In the genomic region with DNA sequence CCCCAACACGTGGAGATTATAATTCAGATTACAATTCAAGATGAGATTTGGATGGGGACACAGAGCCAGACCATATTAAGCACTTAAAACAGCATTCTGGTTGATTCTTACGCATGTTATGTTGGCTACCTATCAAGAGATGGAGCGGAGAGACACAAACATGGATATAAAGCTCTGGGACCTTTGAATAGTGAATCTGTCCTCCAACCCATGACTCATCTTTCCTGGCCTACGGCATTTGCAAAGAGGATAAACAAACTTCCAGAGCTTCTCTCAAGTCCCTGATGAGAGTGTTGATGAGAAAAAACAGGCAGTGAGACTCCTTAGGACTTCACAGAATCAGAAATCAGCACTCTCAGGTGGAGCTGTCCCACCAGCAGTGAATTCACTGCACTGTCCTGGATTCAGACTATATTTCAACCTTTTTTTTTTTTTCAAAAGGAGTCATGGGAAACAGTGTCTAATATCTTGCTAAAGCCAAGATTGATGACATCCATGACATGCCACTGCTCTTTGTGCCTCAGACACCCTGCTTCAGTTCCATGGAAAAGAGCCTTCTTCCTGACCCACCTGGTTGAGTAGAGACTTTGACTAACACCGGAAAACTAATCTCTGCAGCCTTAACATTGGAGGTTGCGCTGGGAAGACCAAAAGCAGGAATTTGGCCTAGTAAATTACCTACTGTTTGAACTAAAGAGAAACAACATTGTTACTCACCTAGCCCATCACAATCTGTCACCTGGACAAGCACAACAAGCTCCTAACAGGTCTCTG, we compare ENCODE assay signal across 11 cellular contexts.
DNase-seq lines count a peak whose midpoint lies in the region; ATAC-seq, FAIRE-seq and TF ChIP-seq lines count a peak whose summit lies in the region.
"Had no signal": no experiment of that assay in that cellular context is flagged by ENCODE, and none has a peak within 500 bp of the region (broad histone marks: within the 10 kb centered on the region; RNA-seq: fewer than 3 reads in every experiment).

No MANE protein-coding gene starts in this region.

- no peak for TF ChIP-seq POLR2A in stomach (IDR thresholded peaks at IDR 0.05)

- TF ChIP-seq CTCF in astrocyte (IDR thresholded peaks at IDR 0.05; ENCODE audit: insufficient read depth, low read depth, low read length) (no peak), foreskin keratinocyte (conservative IDR thresholded peaks at IDR 0.05) (no peak), stomach (IDR thresholded peaks at IDR 0.05) (no peak)

- WGBS in stomach, 5 donors = 67 to 83% (median 76%) methylated on average over 6 of the region's 6 CpGs

- no peak overlapping the region for H2AFZ ChIP-seq in astrocyte (ENCODE audit: low read depth, low read length)

- TF ChIP-seq EP300 in stomach (IDR thresholded peaks at IDR 0.05) = no peak

- no peaks in the 10 kb centered on the region for H3K27me3 ChIP-seq in astrocyte (ENCODE audit: insufficient read depth, low read length)
- no peaks in the 10 kb centered on the region for H3K27me3 ChIP-seq in foreskin keratinocyte
- no peaks in the 10 kb centered on the region for H3K27me3 ChIP-seq in stomach

- no peak overlapping the region for H3K4me3 Mint-ChIP-seq in astrocyte (ENCODE audit: unreplicated experiment)
- H3K4me3 Mint-ChIP-seq: T-helper 1 cell treated with Interleukin-12 subunit alpha and Interleukin-12 subunit beta and Interleukin-4 antibody, amounts not matched to agents 30 μg/mL and 1 μg/mL, for 36 hours had no signal

- peaks cover 23% of the 10 kb centered on the region for H3K4me1 ChIP-seq in astrocyte (ENCODE audit: insufficient read depth, low read length)
- peaks cover 26% of the 10 kb centered on the region for H3K4me1 ChIP-seq in foreskin keratinocyte
- peaks cover 0 to 9% (median 5%) of the 10 kb centered on the region in 4 donors for H3K4me1 ChIP-seq in stomach

- FAIRE-seq in astrocyte (lab: Jason Lieb, UNC) = peak; percentile 62

- H3K79me2 ChIP-seq in astrocyte (ENCODE audit: insufficient read depth, low read length) = no peaks in the 10 kb centered on the region

- H3K9me3 Mint-ChIP-seq in astrocyte (ENCODE audit: unreplicated experiment) = peaks cover 3% of the 10 kb centered on the region

- peak overlapping the region; percentile 30 for H3K4me2 ChIP-seq in astrocyte (ENCODE audit: low read length)

- intact Hi-C loops in stomach (cut with DNase I; ENCODE audit: low total_unique reads) = no loop called here

- no peaks in the 10 kb centered on the region for H4K20me1 ChIP-seq in astrocyte (ENCODE audit: insufficient read depth, low read length)

- H3K27me3 Mint-ChIP-seq in astrocyte (ENCODE audit: low read depth, unreplicated experiment) = peaks cover 8% of the 10 kb centered on the region

- no peak overlapping the region for H3K27ac ChIP-seq in astrocyte (ENCODE audit: low read depth, low read length)
- H3K27ac ChIP-seq in foreskin keratinocyte = no peak overlapping the region
- peak overlapping the region in 3 of 5 donors; percentile 22 to 47 (median 24) for H3K27ac ChIP-seq in stomach

- peak overlapping the region; percentile 22 for H3K27ac Mint-ChIP-seq in astrocyte (ENCODE audit: unreplicated experiment)
- H3K27ac Mint-ChIP-seq: progenitor cell of endocrine pancreas; T-helper 1 cell treated with Interleukin-12 subunit alpha and Interleukin-12 subunit beta and Interleukin-4 antibody, amounts not matched to agents 30 μg/mL and 1 μg/mL, for 36 hours had no signal

- H3K4me1 Mint-ChIP-seq in astrocyte (ENCODE audit: low read depth, unreplicated experiment) = peaks cover 8% of the 10 kb centered on the region

- H3K36me3 Mint-ChIP-seq in astrocyte (ENCODE audit: low read depth, unreplicated experiment) = no peaks in the 10 kb centered on the region

- no peak overlapping the region for H3K4me3 ChIP-seq in astrocyte (ENCODE audit: insufficient read depth, low read depth, low read length)
- no peak overlapping the region for H3K4me3 ChIP-seq in stomach

- peak; percentile 69 for ATAC-seq in foreskin keratinocyte
- ATAC-seq in HG03139 (IDR thresholded peaks at IDR 0.05; ENCODE audit: unreplicated experiment) = no peak

- DNase-seq in HCEC 1CT (peak; percentile 93), astrocyte (ENCODE audit: low read depth) (peak; percentile 88), foreskin keratinocyte (peak in 1 of 2 donors; percentile 81), stomach (no peak), NCI-H446 treated with DMSO at 0.1 percent for 48 hours (lab: John Stamatoyannopoulos, UW) (no peak), SHP77 (lab: John Stamatoyannopoulos, UW) (no peak)
- DNase-seq in stimulated activated CD4-positive, alpha-beta T cell treated with anti-CD3 and anti-CD28 coated beads, Interleukin-15, amount 100 ng/mL, for 24 hours = no peak
- DNase-seq: NCI-H2171 treated with DMSO at 0.1 percent for 48 hours had no signal

- H3K9me3 ChIP-seq in astrocyte (ENCODE audit: insufficient read depth, low read depth, low read length) (no peaks in the 10 kb centered on the region), stomach (no peaks in the 10 kb centered on the region)

- H3K36me3 ChIP-seq in astrocyte (ENCODE audit: insufficient read depth, low read length) = no peaks in the 10 kb centered on the region
- H3K36me3 ChIP-seq in stomach = no peaks in the 10 kb centered on the region

- H3K9ac ChIP-seq in astrocyte (ENCODE audit: low read length) = no peak overlapping the region

Comparison
In these comparisons a context has a peak if more than half of its experiments do, and no peak if none do; other contexts are left out.
1. DNase-seq: peak in HCEC 1CT (single experiment) and astrocyte (single experiment); none in stomach (single experiment), stimulated activated CD4-positive, alpha-beta T cell treated with anti-CD3 and anti-CD28 coated beads, Interleukin-15, amount 100 ng/mL, for 24 hours (single experiment), NCI-H446 treated with DMSO at 0.1 percent for 48 hours (single experiment) and SHP77 (0 of 2).
2. H3K27ac ChIP-seq: peak in stomach (3 of 5); none in astrocyte (single experiment) and foreskin keratinocyte (single experiment).